In the genomic region with DNA sequence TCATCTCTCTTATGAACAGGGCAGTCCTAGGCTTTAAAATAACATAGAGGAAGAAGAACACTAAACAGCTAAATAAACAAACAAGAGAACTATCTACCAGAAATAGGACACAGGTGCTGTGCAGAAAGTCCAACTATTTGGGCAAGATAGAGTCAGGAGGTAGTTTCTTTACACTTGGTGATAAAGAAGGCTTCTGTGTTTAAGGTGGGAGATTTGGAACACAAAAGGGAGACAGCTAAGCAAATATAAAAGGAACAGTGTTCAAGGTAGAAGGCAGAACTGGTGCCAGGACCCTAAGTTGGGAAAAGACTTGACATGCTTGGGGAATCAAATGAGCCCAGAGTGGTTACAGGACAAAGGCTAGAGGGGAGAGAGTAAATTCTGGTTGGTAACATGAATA, we compare ENCODE assay signal across 1 cellular context.
TF ChIP-seq lines count a peak whose summit lies in the region.

No MANE protein-coding gene starts in this region.

TF ChIP-seq in GM23338, 12 proteins besides CTCF, POLR2A, EP300 and RAD21 (continued from another document):
- TF ChIP-seq, protein P1, sequence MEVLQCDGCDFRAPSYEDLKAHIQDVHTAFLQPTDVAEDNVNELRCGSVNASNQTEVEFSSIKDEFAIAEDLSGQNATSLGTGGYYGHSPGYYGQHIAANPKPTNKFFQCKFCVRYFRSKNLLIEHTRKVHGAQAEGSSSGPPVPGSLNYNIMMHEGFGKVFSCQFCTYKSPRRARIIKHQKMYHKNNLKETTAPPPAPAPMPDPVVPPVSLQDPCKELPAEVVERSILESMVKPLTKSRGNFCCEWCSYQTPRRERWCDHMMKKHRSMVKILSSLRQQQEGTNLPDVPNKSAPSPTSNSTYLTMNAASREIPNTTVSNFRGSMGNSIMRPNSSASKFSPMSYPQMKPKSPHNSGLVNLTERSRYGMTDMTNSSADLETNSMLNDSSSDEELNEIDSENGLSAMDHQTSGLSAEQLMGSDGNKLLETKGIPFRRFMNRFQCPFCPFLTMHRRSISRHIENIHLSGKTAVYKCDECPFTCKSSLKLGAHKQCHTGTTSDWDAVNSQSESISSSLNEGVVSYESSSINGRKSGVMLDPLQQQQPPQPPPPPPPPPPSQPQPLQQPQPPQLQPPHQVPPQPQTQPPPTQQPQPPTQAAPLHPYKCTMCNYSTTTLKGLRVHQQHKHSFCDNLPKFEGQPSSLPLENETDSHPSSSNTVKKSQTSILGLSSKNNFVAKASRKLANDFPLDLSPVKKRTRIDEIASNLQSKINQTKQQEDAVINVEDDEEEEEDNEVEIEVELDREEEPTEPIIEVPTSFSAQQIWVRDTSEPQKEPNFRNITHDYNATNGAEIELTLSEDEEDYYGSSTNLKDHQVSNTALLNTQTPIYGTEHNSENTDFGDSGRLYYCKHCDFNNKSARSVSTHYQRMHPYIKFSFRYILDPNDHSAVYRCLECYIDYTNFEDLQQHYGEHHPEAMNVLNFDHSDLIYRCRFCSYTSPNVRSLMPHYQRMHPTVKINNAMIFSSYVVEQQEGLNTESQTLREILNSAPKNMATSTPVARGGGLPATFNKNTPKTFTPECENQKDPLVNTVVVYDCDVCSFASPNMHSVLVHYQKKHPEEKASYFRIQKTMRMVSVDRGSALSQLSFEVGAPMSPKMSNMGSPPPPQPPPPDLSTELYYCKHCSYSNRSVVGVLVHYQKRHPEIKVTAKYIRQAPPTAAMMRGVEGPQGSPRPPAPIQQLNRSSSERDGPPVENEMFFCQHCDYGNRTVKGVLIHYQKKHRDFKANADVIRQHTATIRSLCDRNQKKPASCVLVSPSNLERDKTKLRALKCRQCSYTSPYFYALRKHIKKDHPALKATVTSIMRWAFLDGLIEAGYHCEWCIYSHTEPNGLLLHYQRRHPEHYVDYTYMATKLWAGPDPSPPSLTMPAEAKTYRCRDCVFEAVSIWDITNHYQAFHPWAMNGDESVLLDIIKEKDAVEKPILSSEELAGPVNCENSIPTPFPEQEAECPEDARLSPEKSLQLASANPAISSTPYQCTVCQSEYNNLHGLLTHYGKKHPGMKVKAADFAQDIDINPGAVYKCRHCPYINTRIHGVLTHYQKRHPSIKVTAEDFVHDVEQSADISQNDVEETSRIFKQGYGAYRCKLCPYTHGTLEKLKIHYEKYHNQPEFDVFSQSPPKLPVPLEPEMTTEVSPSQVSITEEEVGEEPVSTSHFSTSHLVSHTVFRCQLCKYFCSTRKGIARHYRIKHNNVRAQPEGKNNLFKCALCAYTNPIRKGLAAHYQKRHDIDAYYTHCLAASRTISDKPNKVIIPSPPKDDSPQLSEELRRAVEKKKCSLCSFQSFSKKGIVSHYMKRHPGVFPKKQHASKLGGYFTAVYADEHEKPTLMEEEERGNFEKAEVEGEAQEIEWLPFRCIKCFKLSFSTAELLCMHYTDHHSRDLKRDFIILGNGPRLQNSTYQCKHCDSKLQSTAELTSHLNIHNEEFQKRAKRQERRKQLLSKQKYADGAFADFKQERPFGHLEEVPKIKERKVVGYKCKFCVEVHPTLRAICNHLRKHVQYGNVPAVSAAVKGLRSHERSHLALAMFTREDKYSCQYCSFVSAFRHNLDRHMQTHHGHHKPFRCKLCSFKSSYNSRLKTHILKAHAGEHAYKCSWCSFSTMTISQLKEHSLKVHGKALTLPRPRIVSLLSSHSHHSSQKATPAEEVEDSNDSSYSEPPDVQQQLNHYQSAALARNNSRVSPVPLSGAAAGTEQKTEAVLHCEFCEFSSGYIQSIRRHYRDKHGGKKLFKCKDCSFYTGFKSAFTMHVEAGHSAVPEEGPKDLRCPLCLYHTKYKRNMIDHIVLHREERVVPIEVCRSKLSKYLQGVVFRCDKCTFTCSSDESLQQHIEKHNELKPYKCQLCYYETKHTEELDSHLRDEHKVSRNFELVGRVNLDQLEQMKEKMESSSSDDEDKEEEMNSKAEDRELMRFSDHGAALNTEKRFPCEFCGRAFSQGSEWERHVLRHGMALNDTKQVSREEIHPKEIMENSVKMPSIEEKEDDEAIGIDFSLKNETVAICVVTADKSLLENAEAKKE (CRISPR knock-in tag; IDR thresholded peaks at IDR 0.05), result no peak
- TF ChIP-seq, protein P2, sequence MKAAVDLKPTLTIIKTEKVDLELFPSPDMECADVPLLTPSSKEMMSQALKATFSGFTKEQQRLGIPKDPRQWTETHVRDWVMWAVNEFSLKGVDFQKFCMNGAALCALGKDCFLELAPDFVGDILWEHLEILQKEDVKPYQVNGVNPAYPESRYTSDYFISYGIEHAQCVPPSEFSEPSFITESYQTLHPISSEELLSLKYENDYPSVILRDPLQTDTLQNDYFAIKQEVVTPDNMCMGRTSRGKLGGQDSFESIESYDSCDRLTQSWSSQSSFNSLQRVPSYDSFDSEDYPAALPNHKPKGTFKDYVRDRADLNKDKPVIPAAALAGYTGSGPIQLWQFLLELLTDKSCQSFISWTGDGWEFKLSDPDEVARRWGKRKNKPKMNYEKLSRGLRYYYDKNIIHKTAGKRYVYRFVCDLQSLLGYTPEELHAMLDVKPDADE (IDR thresholded peaks at IDR 0.05), result no peak
- TF ChIP-seq JUNB (IDR thresholded peaks at IDR 0.05; ENCODE audit: unreplicated experiment) (no peak), STAT1 (IDR thresholded peaks at IDR 0.05; ENCODE audit: unreplicated experiment) (no peak)
